8 cellular contexts compared by ENCODE assay signal in the genomic region with DNA sequence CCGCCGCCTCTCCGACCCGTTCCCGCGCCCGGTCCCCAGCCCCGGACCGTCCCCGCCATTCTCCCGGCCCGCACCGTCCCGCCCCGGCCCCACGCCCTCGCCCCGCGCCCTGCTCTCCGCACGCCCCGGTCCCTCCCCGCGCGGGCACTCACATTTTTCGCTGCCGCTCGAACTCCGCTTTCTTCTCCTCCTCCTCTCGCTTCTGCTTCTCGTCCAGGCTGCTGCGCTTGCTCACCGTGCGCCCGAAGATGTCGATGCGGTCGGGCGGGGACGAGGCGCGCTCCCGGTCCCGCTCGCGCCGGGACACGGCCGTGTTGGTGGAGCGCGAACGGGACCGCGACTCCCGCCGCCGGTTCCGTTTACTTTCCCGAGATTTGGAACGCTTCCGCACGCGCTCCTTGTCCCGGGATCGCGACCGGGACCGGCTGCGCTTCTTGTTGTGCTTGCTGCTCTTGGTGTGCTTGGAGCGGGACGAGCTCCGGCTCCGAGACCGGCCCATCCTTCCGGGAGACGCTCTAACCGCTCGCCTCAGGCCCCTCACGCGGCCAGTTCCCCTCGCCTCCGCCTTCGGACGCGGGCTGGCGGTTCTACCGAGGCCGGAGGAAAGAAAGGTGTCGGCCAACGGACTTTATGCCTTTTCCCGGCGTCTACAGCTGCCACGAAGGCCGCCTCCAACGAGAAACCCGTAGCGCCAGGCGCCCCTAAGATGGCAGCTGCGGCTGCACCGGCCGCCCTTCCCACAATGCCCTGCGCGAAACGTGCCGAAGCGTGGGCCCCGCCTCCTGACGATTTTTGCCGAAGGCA. TPM values are rescaled to one million over a fixed set of nuclear protein-coding genes. Genes with fewer than 3 reads are reported as not detected.
DNase-seq lines count a peak whose midpoint lies in the region; ATAC-seq and TF ChIP-seq lines count a peak whose summit lies in the region.

A gene with protein sequence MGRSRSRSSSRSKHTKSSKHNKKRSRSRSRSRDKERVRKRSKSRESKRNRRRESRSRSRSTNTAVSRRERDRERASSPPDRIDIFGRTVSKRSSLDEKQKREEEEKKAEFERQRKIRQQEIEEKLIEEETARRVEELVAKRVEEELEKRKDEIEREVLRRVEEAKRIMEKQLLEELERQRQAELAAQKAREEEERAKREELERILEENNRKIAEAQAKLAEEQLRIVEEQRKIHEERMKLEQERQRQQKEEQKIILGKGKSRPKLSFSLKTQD (minus strand): TSS at position 717 of the 804 bp plus-strand sequence. CDS start 218 bp downstream, at position 499.

- DNase-seq in GM12864 (ENCODE audit: low read depth): peak; percentile 76
- DNase-seq in NB4 (ENCODE audit: low read depth): peak; percentile 94
- peak; percentile 87 for DNase-seq in amniotic stem cell (lab: John Stamatoyannopoulos, UW)
- DNase-seq in right atrium auricular region (ENCODE audit: low spot score): peak; percentile 92
- peak; percentile 92 for DNase-seq in putamen (ENCODE audit: low spot score)
- peak; percentile 92 to 97 for DNase-seq in uterus

- H3K27ac ChIP-seq in right atrium auricular region: peak within 1 kb of the TSS; percentile 96 to 99
- H3K27ac ChIP-seq in uterus: peak within 1 kb of the TSS; percentile 97 to 98

- no peaks in the 10 kb centered on the region for H3K27me3 ChIP-seq in right atrium auricular region
- no peaks in the 10 kb centered on the region for H3K27me3 ChIP-seq in uterus

- peaks cover 0 to 45% of the 10 kb centered on the region in 2 donors for H3K4me1 ChIP-seq in right atrium auricular region
- peaks cover 0 to 5% of the 10 kb centered on the region in 2 donors for H3K4me1 ChIP-seq in uterus

- no peaks in the 10 kb centered on the region for H3K36me3 ChIP-seq in right atrium auricular region
- no peaks in the 10 kb centered on the region for H3K36me3 ChIP-seq in uterus

- peak within 1 kb of the TSS; percentile 93 for H3K4me3 Mint-ChIP-seq in T-helper 1 cell treated with Interleukin-12 subunit alpha and Interleukin-12 subunit beta and Interleukin-4 antibody, amounts not matched to agents 30 μg/mL and 1 μg/mL, for 36 hours

- H3K27me3 Mint-ChIP-seq in T-helper 1 cell treated with Interleukin-12 subunit alpha and Interleukin-12 subunit beta and Interleukin-4 antibody, amounts not matched to agents 30 μg/mL and 1 μg/mL, for 36 hours (ENCODE audit: low read depth): no peaks in the 10 kb centered on the region

- H3K4me1 Mint-ChIP-seq in T-helper 1 cell treated with Interleukin-12 subunit alpha and Interleukin-12 subunit beta and Interleukin-4 antibody, amounts not matched to agents 30 μg/mL and 1 μg/mL, for 36 hours (ENCODE audit: low read depth): peaks cover 42% of the 10 kb centered on the region

- H3K4me3 ChIP-seq in GM12864 (ENCODE audit: low read depth, low read length) (peak within 1 kb of the TSS; percentile 76), NB4 (ENCODE audit: low read depth, low read length) (peak within 1 kb of the TSS; percentile 97), right atrium auricular region (peak within 1 kb of the TSS; percentile 78 to 85), uterus (peak within 1 kb of the TSS; percentile 64 to 98)

- H3K27ac Mint-ChIP-seq in T-helper 1 cell treated with Interleukin-12 subunit alpha and Interleukin-12 subunit beta and Interleukin-4 antibody, amounts not matched to agents 30 μg/mL and 1 μg/mL, for 36 hours: peak within 1 kb of the TSS; percentile 91

- H3K36me3 Mint-ChIP-seq in T-helper 1 cell treated with Interleukin-12 subunit alpha and Interleukin-12 subunit beta and Interleukin-4 antibody, amounts not matched to agents 30 μg/mL and 1 μg/mL, for 36 hours (ENCODE audit: low read depth): peaks cover 3% of the 10 kb centered on the region

- TF ChIP-seq POLR2A in NB4 (IDR thresholded peaks at IDR 0.05; ENCODE audit: extremely low read depth, insufficient read length) (peak; percentile 98), uterus (IDR thresholded peaks at IDR 0.05) (peak; percentile 97)

- H3K9me3 Mint-ChIP-seq in T-helper 1 cell treated with Interleukin-12 subunit alpha and Interleukin-12 subunit beta and Interleukin-4 antibody, amounts not matched to agents 30 μg/mL and 1 μg/mL, for 36 hours: no peaks in the 10 kb centered on the region

- H3K9me3 ChIP-seq in right atrium auricular region (no peaks in the 10 kb centered on the region), uterus (no peaks in the 10 kb centered on the region)

- no peak for TF ChIP-seq CTCF in GM12864 (IDR thresholded peaks at IDR 0.05; ENCODE audit: low read depth, low read length, missing control alignments)
- TF ChIP-seq CTCF in NB4 (IDR thresholded peaks at IDR 0.05; ENCODE audit: low read depth, low read length): no peak
- TF ChIP-seq CTCF in right atrium auricular region (IDR thresholded peaks at IDR 0.05): no peak
- no peak for TF ChIP-seq CTCF in uterus (IDR thresholded peaks at IDR 0.05)

- intact Hi-C loops in uterus (cut with DNase I; ENCODE audit: low total_unique reads): no loop called here

- peak; percentile 65 for ATAC-seq in HG02571 (IDR thresholded peaks at IDR 0.05; ENCODE audit: unreplicated experiment)

RNA-seq across cellular contexts. Expression of the gene that starts here (rescaled TPM):
- 10 to 100 TPM; 26.1 to 39.9 TPM for total RNA-seq in right atrium auricular region
- 100 to 1,000 TPM in 3 of 4 donors, 10 to 100 TPM in 1; 91.5 to 162 (median 135) TPM for total RNA-seq in uterus

Comparison
In these comparisons a context has a peak if more than half of its experiments do, and no peak if none do; other contexts are left out.
1. Peak in every context shown above with its lines: DNase-seq, ATAC-seq, H3K4me3 ChIP-seq and H3K27ac ChIP-seq.